1 cellular context compared by ENCODE assay signal in genomic region chr6:56793938-56794337, GRCh38.
TF ChIP-seq lines count a peak whose summit lies in the region.

No MANE protein-coding gene starts in this region.

TF ChIP-seq in GM23338, 12 proteins besides CTCF, POLR2A, EP300 and RAD21 (continued from another document):
- TF ChIP-seq NANOG (IDR thresholded peaks at IDR 0.05; ENCODE audit: borderline replicate concordance) (no peak), ETS1 (IDR thresholded peaks at IDR 0.05) (no peak), CREB1 (CRISPR knock-in tag; IDR thresholded peaks at IDR 0.05; ENCODE audit: low read depth) (no peak), JUNB (IDR thresholded peaks at IDR 0.05; ENCODE audit: unreplicated experiment) (no peak)
- TF ChIP-seq, protein P1, sequence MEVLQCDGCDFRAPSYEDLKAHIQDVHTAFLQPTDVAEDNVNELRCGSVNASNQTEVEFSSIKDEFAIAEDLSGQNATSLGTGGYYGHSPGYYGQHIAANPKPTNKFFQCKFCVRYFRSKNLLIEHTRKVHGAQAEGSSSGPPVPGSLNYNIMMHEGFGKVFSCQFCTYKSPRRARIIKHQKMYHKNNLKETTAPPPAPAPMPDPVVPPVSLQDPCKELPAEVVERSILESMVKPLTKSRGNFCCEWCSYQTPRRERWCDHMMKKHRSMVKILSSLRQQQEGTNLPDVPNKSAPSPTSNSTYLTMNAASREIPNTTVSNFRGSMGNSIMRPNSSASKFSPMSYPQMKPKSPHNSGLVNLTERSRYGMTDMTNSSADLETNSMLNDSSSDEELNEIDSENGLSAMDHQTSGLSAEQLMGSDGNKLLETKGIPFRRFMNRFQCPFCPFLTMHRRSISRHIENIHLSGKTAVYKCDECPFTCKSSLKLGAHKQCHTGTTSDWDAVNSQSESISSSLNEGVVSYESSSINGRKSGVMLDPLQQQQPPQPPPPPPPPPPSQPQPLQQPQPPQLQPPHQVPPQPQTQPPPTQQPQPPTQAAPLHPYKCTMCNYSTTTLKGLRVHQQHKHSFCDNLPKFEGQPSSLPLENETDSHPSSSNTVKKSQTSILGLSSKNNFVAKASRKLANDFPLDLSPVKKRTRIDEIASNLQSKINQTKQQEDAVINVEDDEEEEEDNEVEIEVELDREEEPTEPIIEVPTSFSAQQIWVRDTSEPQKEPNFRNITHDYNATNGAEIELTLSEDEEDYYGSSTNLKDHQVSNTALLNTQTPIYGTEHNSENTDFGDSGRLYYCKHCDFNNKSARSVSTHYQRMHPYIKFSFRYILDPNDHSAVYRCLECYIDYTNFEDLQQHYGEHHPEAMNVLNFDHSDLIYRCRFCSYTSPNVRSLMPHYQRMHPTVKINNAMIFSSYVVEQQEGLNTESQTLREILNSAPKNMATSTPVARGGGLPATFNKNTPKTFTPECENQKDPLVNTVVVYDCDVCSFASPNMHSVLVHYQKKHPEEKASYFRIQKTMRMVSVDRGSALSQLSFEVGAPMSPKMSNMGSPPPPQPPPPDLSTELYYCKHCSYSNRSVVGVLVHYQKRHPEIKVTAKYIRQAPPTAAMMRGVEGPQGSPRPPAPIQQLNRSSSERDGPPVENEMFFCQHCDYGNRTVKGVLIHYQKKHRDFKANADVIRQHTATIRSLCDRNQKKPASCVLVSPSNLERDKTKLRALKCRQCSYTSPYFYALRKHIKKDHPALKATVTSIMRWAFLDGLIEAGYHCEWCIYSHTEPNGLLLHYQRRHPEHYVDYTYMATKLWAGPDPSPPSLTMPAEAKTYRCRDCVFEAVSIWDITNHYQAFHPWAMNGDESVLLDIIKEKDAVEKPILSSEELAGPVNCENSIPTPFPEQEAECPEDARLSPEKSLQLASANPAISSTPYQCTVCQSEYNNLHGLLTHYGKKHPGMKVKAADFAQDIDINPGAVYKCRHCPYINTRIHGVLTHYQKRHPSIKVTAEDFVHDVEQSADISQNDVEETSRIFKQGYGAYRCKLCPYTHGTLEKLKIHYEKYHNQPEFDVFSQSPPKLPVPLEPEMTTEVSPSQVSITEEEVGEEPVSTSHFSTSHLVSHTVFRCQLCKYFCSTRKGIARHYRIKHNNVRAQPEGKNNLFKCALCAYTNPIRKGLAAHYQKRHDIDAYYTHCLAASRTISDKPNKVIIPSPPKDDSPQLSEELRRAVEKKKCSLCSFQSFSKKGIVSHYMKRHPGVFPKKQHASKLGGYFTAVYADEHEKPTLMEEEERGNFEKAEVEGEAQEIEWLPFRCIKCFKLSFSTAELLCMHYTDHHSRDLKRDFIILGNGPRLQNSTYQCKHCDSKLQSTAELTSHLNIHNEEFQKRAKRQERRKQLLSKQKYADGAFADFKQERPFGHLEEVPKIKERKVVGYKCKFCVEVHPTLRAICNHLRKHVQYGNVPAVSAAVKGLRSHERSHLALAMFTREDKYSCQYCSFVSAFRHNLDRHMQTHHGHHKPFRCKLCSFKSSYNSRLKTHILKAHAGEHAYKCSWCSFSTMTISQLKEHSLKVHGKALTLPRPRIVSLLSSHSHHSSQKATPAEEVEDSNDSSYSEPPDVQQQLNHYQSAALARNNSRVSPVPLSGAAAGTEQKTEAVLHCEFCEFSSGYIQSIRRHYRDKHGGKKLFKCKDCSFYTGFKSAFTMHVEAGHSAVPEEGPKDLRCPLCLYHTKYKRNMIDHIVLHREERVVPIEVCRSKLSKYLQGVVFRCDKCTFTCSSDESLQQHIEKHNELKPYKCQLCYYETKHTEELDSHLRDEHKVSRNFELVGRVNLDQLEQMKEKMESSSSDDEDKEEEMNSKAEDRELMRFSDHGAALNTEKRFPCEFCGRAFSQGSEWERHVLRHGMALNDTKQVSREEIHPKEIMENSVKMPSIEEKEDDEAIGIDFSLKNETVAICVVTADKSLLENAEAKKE (CRISPR knock-in tag; IDR thresholded peaks at IDR 0.05), result no peak
